Comparison of ENCODE assay signal across 23 cellular contexts in genomic region chr7:117126631-117127030, GRCh38.
DNase-seq lines count a peak whose midpoint lies in the region; ATAC-seq and TF ChIP-seq lines count a peak whose summit lies in the region.
"Had no signal": no experiment of that assay in that cellular context is flagged by ENCODE, and none has a peak within 500 bp of the region (broad histone marks: within the 10 kb centered on the region; RNA-seq: fewer than 3 reads in every experiment).

No MANE protein-coding gene starts in this region.

- H3K27me3 ChIP-seq in smooth muscle cell (ENCODE audit: low read depth): no peaks in the 10 kb centered on the region
- H3K27me3 ChIP-seq: stomach, tibial nerve had no signal

- peaks cover 7% of the 10 kb centered on the region for H3F3A ChIP-seq in smooth muscle cell (ENCODE audit: low read depth)

- peak overlapping the region; percentile 91 for H3K27ac ChIP-seq in smooth muscle cell (ENCODE audit: low read depth)
- H3K27ac ChIP-seq: 22Rv1, stomach had no signal

- no peaks in the 10 kb centered on the region for H3K36me3 ChIP-seq in smooth muscle cell (ENCODE audit: low read depth)
- H3K36me3 ChIP-seq: tibial nerve had no signal

- peaks cover 34% of the 10 kb centered on the region for H3K4me1 ChIP-seq in smooth muscle cell (ENCODE audit: low read depth)

- H3K4me3 ChIP-seq in smooth muscle cell: no peak overlapping the region
- H3K4me3 ChIP-seq: lung, stomach, tibial nerve had no signal

- 50% methylated on average over 1 of the region's 1 CpG for WGBS in smooth muscle cell (ENCODE audit: low lambda C conversion rate)

- DNase-seq in NCI-H82 (lab: John Stamatoyannopoulos, UW) (peak; percentile 24), NCI-H82 treated with DMSO at 0.1 percent for 48 hours (lab: John Stamatoyannopoulos, UW; ENCODE audit: unreplicated experiment) (no peak), NCI-H69 (lab: John Stamatoyannopoulos, UW) (peak; percentile 69), cerebellar cortex (ENCODE audit: low spot score) (peak; percentile 39), smooth muscle cell (lab: John Stamatoyannopoulos, UW; ENCODE audit: unreplicated experiment) (no peak), iPS-NIHi11 (ENCODE audit: low spot score) (no peak), nucleus accumbens (lab: John Stamatoyannopoulos, UW) (no peak)
- DNase-seq: activated CD4-positive, alpha-beta T cell treated with anti-CD3 and anti-CD28 coated beads for 36 hours; activated CD8-positive, alpha-beta memory T cell treated with anti-CD3 and anti-CD28 coated beads for 24 hours; activated naive CD4-positive, alpha-beta T cell treated with Interleukin-2 at 50 U/mL for 16 hours; activated T-cell treated with anti-CD3 and anti-CD28 coated beads, Interleukin-2, amount 50 U/mL, for 24 hours; amniotic stem cell; caudate nucleus; CD4-positive, CD25-positive, alpha-beta regulatory T cell; DMS 273 treated with DMSO at 0.1 percent for 48 hours; GDM1; NCI-H187; SHP77 treated with DMSO at 0.1 percent for 48 hours; stomach had no signal

- peak overlapping the region; percentile 74 for H3K4me2 ChIP-seq in smooth muscle cell

- ATAC-seq in HG02759 (IDR thresholded peaks at IDR 0.05; ENCODE audit: unreplicated experiment): no peak
- ATAC-seq: activated CD4-positive, alpha-beta T cell treated with anti-CD3 and anti-CD28 coated beads for 36 hours had no signal

- H3K9me3 ChIP-seq in smooth muscle cell (replicated peaks; ENCODE audit: low read depth): no peaks in the 10 kb centered on the region
- H3K9me3 ChIP-seq: stomach, tibial nerve had no signal

- H3K9ac ChIP-seq in smooth muscle cell (ENCODE audit: low read depth): peak overlapping the region; percentile 6

- no peaks in the 10 kb centered on the region for H4K20me1 ChIP-seq in smooth muscle cell (ENCODE audit: low read depth)

- no peaks in the 10 kb centered on the region for H3K79me2 ChIP-seq in smooth muscle cell (ENCODE audit: low read depth)

- TF ChIP-seq CTCF in smooth muscle cell (IDR thresholded peaks at IDR 0.05; ENCODE audit: borderline replicate concordance, insufficient read depth, poor library complexity, severe bottlenecking): no peak

- no peak overlapping the region for H2AFZ ChIP-seq in smooth muscle cell (ENCODE audit: low read depth)

Comparison
In these comparisons a context has a peak if more than half of its experiments do, and no peak if none do; other contexts are left out.
1. DNase-seq: peak in NCI-H82 (single experiment), NCI-H69 (single experiment) and cerebellar cortex (single experiment); none in NCI-H82 treated with DMSO at 0.1 percent for 48 hours (single experiment), smooth muscle cell (single experiment), iPS-NIHi11 (single experiment) and nucleus accumbens (0 of 56).